Comparison of ENCODE assay signal across 1 cellular context in genomic region chr17:71033336-71033735, GRCh38.
TF ChIP-seq lines count a peak whose summit lies in the region.

No MANE protein-coding gene starts in this region.

TF ChIP-seq in GM23338, 12 proteins besides CTCF, POLR2A, EP300 and RAD21 (continued from another document):
- TF ChIP-seq, protein P1, sequence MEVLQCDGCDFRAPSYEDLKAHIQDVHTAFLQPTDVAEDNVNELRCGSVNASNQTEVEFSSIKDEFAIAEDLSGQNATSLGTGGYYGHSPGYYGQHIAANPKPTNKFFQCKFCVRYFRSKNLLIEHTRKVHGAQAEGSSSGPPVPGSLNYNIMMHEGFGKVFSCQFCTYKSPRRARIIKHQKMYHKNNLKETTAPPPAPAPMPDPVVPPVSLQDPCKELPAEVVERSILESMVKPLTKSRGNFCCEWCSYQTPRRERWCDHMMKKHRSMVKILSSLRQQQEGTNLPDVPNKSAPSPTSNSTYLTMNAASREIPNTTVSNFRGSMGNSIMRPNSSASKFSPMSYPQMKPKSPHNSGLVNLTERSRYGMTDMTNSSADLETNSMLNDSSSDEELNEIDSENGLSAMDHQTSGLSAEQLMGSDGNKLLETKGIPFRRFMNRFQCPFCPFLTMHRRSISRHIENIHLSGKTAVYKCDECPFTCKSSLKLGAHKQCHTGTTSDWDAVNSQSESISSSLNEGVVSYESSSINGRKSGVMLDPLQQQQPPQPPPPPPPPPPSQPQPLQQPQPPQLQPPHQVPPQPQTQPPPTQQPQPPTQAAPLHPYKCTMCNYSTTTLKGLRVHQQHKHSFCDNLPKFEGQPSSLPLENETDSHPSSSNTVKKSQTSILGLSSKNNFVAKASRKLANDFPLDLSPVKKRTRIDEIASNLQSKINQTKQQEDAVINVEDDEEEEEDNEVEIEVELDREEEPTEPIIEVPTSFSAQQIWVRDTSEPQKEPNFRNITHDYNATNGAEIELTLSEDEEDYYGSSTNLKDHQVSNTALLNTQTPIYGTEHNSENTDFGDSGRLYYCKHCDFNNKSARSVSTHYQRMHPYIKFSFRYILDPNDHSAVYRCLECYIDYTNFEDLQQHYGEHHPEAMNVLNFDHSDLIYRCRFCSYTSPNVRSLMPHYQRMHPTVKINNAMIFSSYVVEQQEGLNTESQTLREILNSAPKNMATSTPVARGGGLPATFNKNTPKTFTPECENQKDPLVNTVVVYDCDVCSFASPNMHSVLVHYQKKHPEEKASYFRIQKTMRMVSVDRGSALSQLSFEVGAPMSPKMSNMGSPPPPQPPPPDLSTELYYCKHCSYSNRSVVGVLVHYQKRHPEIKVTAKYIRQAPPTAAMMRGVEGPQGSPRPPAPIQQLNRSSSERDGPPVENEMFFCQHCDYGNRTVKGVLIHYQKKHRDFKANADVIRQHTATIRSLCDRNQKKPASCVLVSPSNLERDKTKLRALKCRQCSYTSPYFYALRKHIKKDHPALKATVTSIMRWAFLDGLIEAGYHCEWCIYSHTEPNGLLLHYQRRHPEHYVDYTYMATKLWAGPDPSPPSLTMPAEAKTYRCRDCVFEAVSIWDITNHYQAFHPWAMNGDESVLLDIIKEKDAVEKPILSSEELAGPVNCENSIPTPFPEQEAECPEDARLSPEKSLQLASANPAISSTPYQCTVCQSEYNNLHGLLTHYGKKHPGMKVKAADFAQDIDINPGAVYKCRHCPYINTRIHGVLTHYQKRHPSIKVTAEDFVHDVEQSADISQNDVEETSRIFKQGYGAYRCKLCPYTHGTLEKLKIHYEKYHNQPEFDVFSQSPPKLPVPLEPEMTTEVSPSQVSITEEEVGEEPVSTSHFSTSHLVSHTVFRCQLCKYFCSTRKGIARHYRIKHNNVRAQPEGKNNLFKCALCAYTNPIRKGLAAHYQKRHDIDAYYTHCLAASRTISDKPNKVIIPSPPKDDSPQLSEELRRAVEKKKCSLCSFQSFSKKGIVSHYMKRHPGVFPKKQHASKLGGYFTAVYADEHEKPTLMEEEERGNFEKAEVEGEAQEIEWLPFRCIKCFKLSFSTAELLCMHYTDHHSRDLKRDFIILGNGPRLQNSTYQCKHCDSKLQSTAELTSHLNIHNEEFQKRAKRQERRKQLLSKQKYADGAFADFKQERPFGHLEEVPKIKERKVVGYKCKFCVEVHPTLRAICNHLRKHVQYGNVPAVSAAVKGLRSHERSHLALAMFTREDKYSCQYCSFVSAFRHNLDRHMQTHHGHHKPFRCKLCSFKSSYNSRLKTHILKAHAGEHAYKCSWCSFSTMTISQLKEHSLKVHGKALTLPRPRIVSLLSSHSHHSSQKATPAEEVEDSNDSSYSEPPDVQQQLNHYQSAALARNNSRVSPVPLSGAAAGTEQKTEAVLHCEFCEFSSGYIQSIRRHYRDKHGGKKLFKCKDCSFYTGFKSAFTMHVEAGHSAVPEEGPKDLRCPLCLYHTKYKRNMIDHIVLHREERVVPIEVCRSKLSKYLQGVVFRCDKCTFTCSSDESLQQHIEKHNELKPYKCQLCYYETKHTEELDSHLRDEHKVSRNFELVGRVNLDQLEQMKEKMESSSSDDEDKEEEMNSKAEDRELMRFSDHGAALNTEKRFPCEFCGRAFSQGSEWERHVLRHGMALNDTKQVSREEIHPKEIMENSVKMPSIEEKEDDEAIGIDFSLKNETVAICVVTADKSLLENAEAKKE (CRISPR knock-in tag; IDR thresholded peaks at IDR 0.05) = no peak; the same call in 1 of the 2 replicates
- no peak for TF ChIP-seq JUNB (IDR thresholded peaks at IDR 0.05; ENCODE audit: unreplicated experiment)
- no peak for TF ChIP-seq ZNF114 (CRISPR knock-in tag; IDR thresholded peaks at IDR 0.05)
- no peak for TF ChIP-seq CREB1 (CRISPR knock-in tag; IDR thresholded peaks at IDR 0.05; ENCODE audit: low read depth)
- TF ChIP-seq STAT1 (IDR thresholded peaks at IDR 0.05; ENCODE audit: unreplicated experiment) = no peak
- no peak for TF ChIP-seq NANOG (IDR thresholded peaks at IDR 0.05; ENCODE audit: borderline replicate concordance)
- TF ChIP-seq REST (IDR thresholded peaks at IDR 0.05; ENCODE audit: unreplicated experiment) = no peak
